8 cellular contexts compared by ENCODE assay signal in the genomic region with DNA sequence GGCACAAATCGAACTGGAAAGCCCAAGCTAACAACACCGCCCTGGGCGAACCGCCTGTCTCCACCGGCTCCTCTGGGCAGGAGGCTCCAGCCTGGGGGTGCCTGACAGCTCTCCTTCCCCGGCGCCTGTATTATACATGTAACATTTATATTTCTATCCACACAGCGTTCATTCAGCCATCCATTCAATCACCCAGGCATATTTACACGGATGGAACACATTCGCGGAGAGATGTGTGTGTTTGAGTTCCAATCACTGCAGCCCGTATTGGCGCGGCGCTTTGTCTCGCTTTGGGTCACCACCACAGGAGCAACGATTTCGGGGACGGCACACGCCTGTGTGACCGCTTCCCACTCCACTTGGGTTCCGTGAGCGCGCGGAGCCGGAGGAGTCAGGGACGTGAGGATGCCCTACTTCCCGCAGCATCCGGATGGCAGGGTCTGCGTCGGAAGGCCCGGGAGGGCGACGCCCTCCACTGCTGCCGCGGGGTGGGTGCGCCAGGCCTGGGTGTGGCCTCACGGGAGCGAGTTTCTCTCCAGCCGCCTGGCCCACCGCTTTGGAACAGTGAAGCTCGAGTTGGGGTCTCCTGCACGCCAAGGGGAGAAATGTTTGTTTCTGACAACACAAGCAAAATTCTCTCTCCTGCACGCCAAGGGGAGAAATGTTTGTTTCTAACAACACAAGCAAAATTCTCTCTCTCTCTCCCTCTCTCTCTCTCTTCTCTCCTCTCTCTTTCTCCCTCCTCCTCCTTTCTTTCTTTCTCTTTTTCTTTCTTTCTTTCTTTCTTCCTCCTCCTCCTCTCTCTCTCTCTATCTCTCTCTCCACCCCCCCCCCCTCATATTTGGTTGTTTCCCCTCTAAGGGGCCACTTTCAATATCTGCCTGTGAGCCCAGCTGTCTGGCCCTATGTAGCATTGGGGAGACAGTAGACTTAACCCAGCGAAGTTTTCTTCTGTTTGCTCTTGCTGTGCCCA. TPM values are rescaled to one million over a fixed set of nuclear protein-coding genes. Genes with fewer than 3 reads are reported as not detected.
DNase-seq lines count a peak whose midpoint lies in the region; ATAC-seq and TF ChIP-seq lines count a peak whose summit lies in the region.
"Had no signal": no experiment of that assay in that cellular context is flagged by ENCODE, and none has a peak within 500 bp of the region (broad histone marks: within the 10 kb centered on the region; RNA-seq: fewer than 3 reads in every experiment).

No MANE protein-coding gene starts in this region.

- DNase-seq in GM13976 (ENCODE audit: low spot score) (peak; percentile 28), RWPE2 (ENCODE audit: low spot score) (no peak), esophagus muscularis mucosa (ENCODE audit: extremely low spot score) (no peak), trophoblast cell (no peak), gastrocnemius medialis (no peak)
- DNase-seq: left ventricle myocardium superior had no signal

- no peak overlapping the region for H4K8ac ChIP-seq in trophoblast cell (ENCODE audit: low read depth, low read length)

- in situ Hi-C loops in GM13976 (cut with MboI; ENCODE audit: low sequenced_read_pairs, unreplicated experiment) (no loop called here), gastrocnemius medialis (cut with MboI; ENCODE audit: low sequenced_read_pairs in 4 of 4) (no loop called here)

- no peak overlapping the region for H2BK120ac ChIP-seq in trophoblast cell (ENCODE audit: insufficient read depth, low read length, poor library complexity)

- no peaks in the 10 kb centered on the region for H3K79me2 ChIP-seq in trophoblast cell (ENCODE audit: control insufficient read depth, insufficient read depth, low read length, poor library complexity)

- TF ChIP-seq CTCF in GM13976 (IDR thresholded peaks at IDR 0.05; ENCODE audit: borderline replicate concordance, control extremely low read depth, extremely low read depth, insufficient read depth, missing control alignments) = no peak
- TF ChIP-seq CTCF in RWPE2 (IDR thresholded peaks at IDR 0.05; ENCODE audit: poor library complexity, severe bottlenecking) = no peak
- TF ChIP-seq CTCF in esophagus muscularis mucosa (IDR thresholded peaks at IDR 0.05) = no peak
- no peak for TF ChIP-seq CTCF in gastrocnemius medialis (IDR thresholded peaks at IDR 0.05 in 4 of 5, conservative IDR thresholded peaks at IDR 0.05 in 1 of 5)

- H3K36me3 ChIP-seq in RWPE2 (ENCODE audit: low read depth) (no peaks in the 10 kb centered on the region), esophagus muscularis mucosa (no peaks in the 10 kb centered on the region), trophoblast cell (ENCODE audit: control insufficient read depth in 1 of 2, insufficient read depth in 2 of 2, low read length in 2 of 2) (no peaks in the 10 kb centered on the region), gastrocnemius medialis (no peaks in the 10 kb centered on the region)

- H3K4me3 ChIP-seq in RWPE2 (ENCODE audit: severe bottlenecking) (no peak overlapping the region), esophagus muscularis mucosa (peak overlapping the region in 3 of 4 donors; percentile 12 to 41 (median 35)), trophoblast cell (ENCODE audit: low read depth, low read length) (no peak overlapping the region), gastrocnemius medialis (no peak overlapping the region)

- 4% methylated on average over 39 of the region's 45 CpGs for WGBS in esophagus muscularis mucosa
- no CpG with 5 or more reads among the region's 45 CpGs for WGBS in trophoblast cell (ENCODE audit: extremely low coverage, insufficient coverage, insufficient read length)

- no peak overlapping the region for H3K18ac ChIP-seq in trophoblast cell (ENCODE audit: low read length)

- TF ChIP-seq POLR2A in esophagus muscularis mucosa (IDR thresholded peaks at IDR 0.05; ENCODE audit: low read depth) (no peak), gastrocnemius medialis (IDR thresholded peaks at IDR 0.05) (no peak)

- H3K27me3 ChIP-seq in RWPE2 (ENCODE audit: insufficient read depth, poor library complexity, severe bottlenecking) = peaks cover 81% of the 10 kb centered on the region
- H3K27me3 ChIP-seq in esophagus muscularis mucosa = peaks cover 0 to 82% (median 23%) of the 10 kb centered on the region in 4 donors
- H3K27me3 ChIP-seq in trophoblast cell (ENCODE audit: insufficient read depth, low read length) = peaks cover 38% of the 10 kb centered on the region
- H3K27me3 ChIP-seq in gastrocnemius medialis = peaks cover 24 to 53% (median 35%) of the 10 kb centered on the region in 3 donors

- H2BK5ac ChIP-seq in trophoblast cell (ENCODE audit: low read depth, low read length, poor library complexity) = no peak overlapping the region

- H3K4me1 ChIP-seq in RWPE2 (ENCODE audit: insufficient read depth, poor library complexity, severe bottlenecking) (no peaks in the 10 kb centered on the region), esophagus muscularis mucosa (peaks cover 7 to 35% (median 33%) of the 10 kb centered on the region in 4 donors), trophoblast cell (ENCODE audit: control insufficient read depth in 1 of 2, insufficient read depth in 2 of 2, low read length in 2 of 2) (peaks cover 12 to 18% of the 10 kb centered on the region in 2 experiments), gastrocnemius medialis (no peaks in the 10 kb centered on the region)

- H3K14ac ChIP-seq in trophoblast cell (ENCODE audit: low read length) = no peak overlapping the region

- H3K79me1 ChIP-seq in trophoblast cell (ENCODE audit: low read length) = no peaks in the 10 kb centered on the region

- no peak overlapping the region for H4K12ac ChIP-seq in trophoblast cell (ENCODE audit: low read depth, low read length)

- no peak overlapping the region for H2BK12ac ChIP-seq in trophoblast cell (ENCODE audit: low read length)

- intact Hi-C loops in esophagus muscularis mucosa (cut with DNase I) (no loop called here), gastrocnemius medialis (cut with DNase I; ENCODE audit: low total_unique reads) (no loop called here)

- no peak for TF ChIP-seq EP300 in esophagus muscularis mucosa (IDR thresholded peaks at IDR 0.05)

- H3K4me2 ChIP-seq in trophoblast cell (ENCODE audit: low read length) = peak overlapping the region; percentile 74

- no peak overlapping the region for H2AK5ac ChIP-seq in trophoblast cell (ENCODE audit: low read length)

- H4K91ac ChIP-seq in trophoblast cell (ENCODE audit: low read depth, low read length) = no peak overlapping the region

- no peak overlapping the region for H3K23ac ChIP-seq in trophoblast cell (ENCODE audit: low read length)

- ATAC-seq in RWPE2 (ENCODE audit: low read depth) (peak; percentile 20), gastrocnemius medialis (no peak), GM19035 (IDR thresholded peaks at IDR 0.05; ENCODE audit: unreplicated experiment) (no peak), HG03571 (IDR thresholded peaks at IDR 0.05; ENCODE audit: unreplicated experiment) (no peak)

- H3K27ac ChIP-seq in RWPE2 (ENCODE audit: poor library complexity, severe bottlenecking) = no peak overlapping the region
- H3K27ac ChIP-seq in esophagus muscularis mucosa (replicated peaks in 1 of 4) = no peak overlapping the region
- H3K27ac ChIP-seq in trophoblast cell (ENCODE audit: low read depth, low read length) = no peak overlapping the region
- H3K27ac ChIP-seq in gastrocnemius medialis = no peak overlapping the region

- no peak overlapping the region for H2AFZ ChIP-seq in trophoblast cell (ENCODE audit: insufficient read depth, low read length, poor library complexity)

- no peak overlapping the region for H3K9ac ChIP-seq in trophoblast cell (ENCODE audit: low read length)

- H3K9me3 ChIP-seq in RWPE2 (ENCODE audit: severe bottlenecking) = no peaks in the 10 kb centered on the region
- H3K9me3 ChIP-seq in esophagus muscularis mucosa = no peaks in the 10 kb centered on the region
- H3K9me3 ChIP-seq in trophoblast cell (ENCODE audit: insufficient read depth, low read depth, low read length) = peaks cover 2% of the 10 kb centered on the region
- H3K9me3 ChIP-seq in gastrocnemius medialis = no peaks in the 10 kb centered on the region

- no peak overlapping the region for H3K4ac ChIP-seq in trophoblast cell (ENCODE audit: low read depth, low read length)

RNA-seq across cellular contexts. Expression of a gene that starts 1.1 kb away (rescaled TPM):
- total RNA-seq in esophagus muscularis mucosa (under 1 TPM; 0.23 to 0.99 (median 0.47) TPM), gastrocnemius medialis (not detected)
- polyA plus RNA-seq in trophoblast cell (2013) = 0.08 and 0.10 TPM in 2 replicates

Comparison
In these comparisons a context has a peak if more than half of its experiments do, and no peak if none do; other contexts are left out.
1. H3K4me3 ChIP-seq: peak in esophagus muscularis mucosa (3 of 4); none in RWPE2 (single experiment), trophoblast cell (single experiment) and gastrocnemius medialis (0 of 4).